1 cellular context compared by ENCODE assay signal in genomic region chr12:108621161-108621560, GRCh38.
TF ChIP-seq lines count a peak whose summit lies in the region.

No MANE protein-coding gene starts in this region.

TF ChIP-seq in endothelial cell of umbilical vein, 7 proteins besides CTCF, POLR2A, EP300 and RAD21:
- TF ChIP-seq EZH2 (IDR thresholded peaks at IDR 0.05; ENCODE audit: borderline replicate concordance, low read depth, low read length, severe bottlenecking), result no peak
- TF ChIP-seq FOS (IDR thresholded peaks at IDR 0.05; ENCODE audit: borderline replicate concordance, insufficient read depth, low read length), result no peak
- no peak for TF ChIP-seq MYC (IDR thresholded peaks at IDR 0.05; ENCODE audit: low read depth, low read length)
- no peak for TF ChIP-seq MAX (IDR thresholded peaks at IDR 0.05; ENCODE audit: insufficient read depth, insufficient read length)
- TF ChIP-seq JUN (IDR thresholded peaks at IDR 0.05; ENCODE audit: borderline replicate concordance, insufficient read depth, insufficient read length, low read depth), result no peak
- no peak for TF ChIP-seq POLR2AphosphoS5 (IDR thresholded peaks at IDR 0.05; ENCODE audit: insufficient read depth, low read depth, low read length)
- no peak for TF ChIP-seq GATA2 (IDR thresholded peaks at IDR 0.05; ENCODE audit: insufficient read depth, insufficient read length, low read depth, low read length)
